ENCODE assay signal across 9 cellular contexts in the genomic region with DNA sequence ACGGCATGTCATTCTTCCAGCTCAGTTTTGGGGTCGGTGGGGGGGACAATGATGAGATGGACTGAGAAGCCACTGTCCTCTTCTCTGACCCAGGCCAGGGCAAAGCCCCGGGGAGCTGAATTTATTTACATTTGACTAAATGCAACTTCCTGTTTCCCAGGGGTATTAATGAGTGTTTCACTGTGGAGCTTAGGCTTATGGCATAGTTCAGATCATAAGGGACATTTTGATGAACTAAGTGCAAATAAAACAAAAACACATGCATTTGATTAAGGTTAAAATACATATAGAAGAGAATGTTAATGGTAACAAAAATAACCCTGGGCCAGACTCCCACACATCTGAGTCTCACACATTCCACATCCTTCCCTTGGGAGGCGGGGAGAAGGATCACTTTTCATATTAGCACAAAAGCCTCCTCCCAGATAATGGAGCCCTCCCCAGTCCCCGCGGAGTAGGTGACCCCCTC.
A peak's percentile ranks its signal among the peaks of the same experiment; 100 is the strongest.
DNase-seq lines count a peak whose midpoint lies in the region; ATAC-seq and TF ChIP-seq lines count a peak whose summit lies in the region.
"Had no signal": no experiment of that assay in that cellular context is flagged by ENCODE, and none has a peak within 500 bp of the region (broad histone marks: within the 10 kb centered on the region; RNA-seq: fewer than 3 reads in every experiment).

No MANE protein-coding gene starts in this region.

- H3K27ac Mint-ChIP-seq in chondrocyte (ENCODE audit: unreplicated experiment) = peak overlapping the region; percentile 98
- peak overlapping the region; percentile 99 for H3K27ac Mint-ChIP-seq in nephron progenitor cell

- H3K27me3 Mint-ChIP-seq in chondrocyte (ENCODE audit: low read depth) (no peaks in the 10 kb centered on the region), nephron progenitor cell (ENCODE audit: low read depth, poor library complexity) (peaks cover 8% of the 10 kb centered on the region)

- no peaks in the 10 kb centered on the region; the same call in 1 of the 2 replicates for H3F3A ChIP-seq in DOHH2 (ENCODE audit: control insufficient read depth, insufficient read depth)

- H3K9me2 ChIP-seq in DOHH2 (replicated peaks; ENCODE audit: control insufficient read depth, low read length) = no peaks in the 10 kb centered on the region

- H3K4me1 ChIP-seq in DOHH2 (ENCODE audit: control insufficient read depth, low read length) = peaks cover 29% of the 10 kb centered on the region
- H3K4me1 ChIP-seq in HUES48 (ENCODE audit: control insufficient read depth, insufficient read depth, low read length) = peaks cover 23% of the 10 kb centered on the region

- H3K9ac ChIP-seq in HUES48 (ENCODE audit: low read depth, low read length) = peak overlapping the region; percentile 36; the same call in 1 of the 2 replicates

- H3K36me3 Mint-ChIP-seq in chondrocyte (ENCODE audit: low read depth) (peaks cover 2% of the 10 kb centered on the region), nephron progenitor cell (ENCODE audit: low read depth) (no peaks in the 10 kb centered on the region)

- no peaks in the 10 kb centered on the region for H3K79me2 ChIP-seq in DOHH2 (ENCODE audit: control insufficient read depth, low read length)

- peak overlapping the region; percentile 67 for H3K4me3 ChIP-seq in DOHH2 (ENCODE audit: low read length)
- H3K4me3 ChIP-seq in HUES48 (ENCODE audit: low read depth, low read length) = no peak overlapping the region; the same call in 1 of the 2 replicates
- H3K4me3 ChIP-seq: K562 had no signal

- H3K27ac ChIP-seq in DOHH2 (ENCODE audit: low read depth, low read length) (no peak overlapping the region), HUES48 (ENCODE audit: low read depth, low read length) (peak overlapping the region; percentile 75)

- peak overlapping the region; percentile 66 for H3K4me2 ChIP-seq in DOHH2 (ENCODE audit: low read length)

- H3K27me3 ChIP-seq in DOHH2 (ENCODE audit: control insufficient read depth, low read length) (peaks cover 60% of the 10 kb centered on the region), HUES48 (ENCODE audit: control insufficient read depth, insufficient read depth, low read length) (no peaks in the 10 kb centered on the region)

- H3K9me3 ChIP-seq in DOHH2 (ENCODE audit: control insufficient read depth, insufficient read depth, low read length) = no peaks in the 10 kb centered on the region
- H3K9me3 ChIP-seq in HUES48 (ENCODE audit: control insufficient read depth, insufficient read depth, low read length) = no peaks in the 10 kb centered on the region

- H3K4me1 Mint-ChIP-seq in chondrocyte (ENCODE audit: low read depth) (peaks cover 89% of the 10 kb centered on the region), nephron progenitor cell (peaks cover 98% of the 10 kb centered on the region)

- H3K9me3 Mint-ChIP-seq in chondrocyte (ENCODE audit: low read depth) (no peaks in the 10 kb centered on the region), nephron progenitor cell (no peaks in the 10 kb centered on the region)

- H3K4me3 Mint-ChIP-seq in chondrocyte (ENCODE audit: unreplicated experiment) (peak overlapping the region; percentile 81), nephron progenitor cell (peak overlapping the region; percentile 62)

- no peaks in the 10 kb centered on the region for H3K36me3 ChIP-seq in DOHH2 (ENCODE audit: control insufficient read depth, low read length)
- H3K36me3 ChIP-seq in HUES48 (ENCODE audit: control insufficient read depth, insufficient read depth, low read length) = no peaks in the 10 kb centered on the region

- no peaks in the 10 kb centered on the region for H4K20me1 ChIP-seq in DOHH2 (ENCODE audit: control insufficient read depth, insufficient read depth, low read depth, low read length)

- TF ChIP-seq CTCF in DOHH2 (IDR thresholded peaks at IDR 0.05; ENCODE audit: low read depth, low read length, poor library complexity, severe bottlenecking) (no peak), chondrocyte (IDR thresholded peaks at IDR 0.05) (no peak), nephron progenitor cell (IDR thresholded peaks at IDR 0.05) (no peak)

- no peak for ATAC-seq in HG03039 (IDR thresholded peaks at IDR 0.05; ENCODE audit: unreplicated experiment)
- ATAC-seq: K562 had no signal

- no peak for DNase-seq in chondrocyte (ENCODE audit: low spot score)
- peak; percentile 46 for DNase-seq in nephron progenitor cell
- DNase-seq in activated effector memory CD4-positive, alpha-beta T cell treated with anti-CD3 and anti-CD28 coated beads, Interleukin-2, amount 50 U/mL, for 16 hours = no peak
- DNase-seq in SKM-1 (lab: John Stamatoyannopoulos, UW; ENCODE audit: unreplicated experiment) = no peak
- DNase-seq in CD1c-positive myeloid dendritic cell (ENCODE audit: extremely low spot score) = no peak
